9 cellular contexts compared by ENCODE assay signal in the genomic region with DNA sequence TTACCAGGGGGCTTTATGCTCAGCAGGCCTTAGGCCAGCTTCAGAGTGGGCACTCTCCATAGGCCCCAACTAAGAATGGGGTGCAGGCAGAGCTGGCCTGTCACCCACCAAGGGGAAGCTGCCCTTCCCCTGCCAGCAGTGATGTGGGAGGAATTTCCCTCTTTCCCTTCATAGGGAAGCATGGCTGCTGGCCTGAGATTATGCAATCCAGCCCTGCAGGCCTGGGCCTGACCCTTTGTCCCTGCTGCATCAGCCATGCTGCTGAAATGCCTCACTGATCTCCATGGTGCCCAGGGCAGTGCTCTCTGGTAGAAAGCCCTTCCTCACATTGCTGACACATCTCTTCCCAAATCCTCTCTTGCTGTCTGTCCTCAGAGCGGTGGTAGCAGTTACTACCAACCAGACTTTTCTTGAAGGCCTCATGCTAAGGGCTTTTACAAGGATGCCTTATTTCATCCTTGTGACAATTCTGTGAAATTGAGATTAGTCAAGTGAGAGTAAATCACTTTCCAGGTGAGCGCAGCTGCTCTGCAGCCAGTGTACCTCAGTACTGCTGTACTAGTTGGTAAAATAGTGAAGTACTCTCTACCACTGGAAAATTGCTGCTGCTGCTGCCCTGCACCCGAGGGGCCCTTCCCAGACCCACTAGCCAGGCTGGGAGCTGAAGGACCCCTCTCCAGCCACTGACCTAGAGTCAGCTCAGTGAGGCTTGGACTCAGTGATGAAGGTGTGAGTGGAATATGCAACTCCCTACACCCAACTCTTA. TPM values are rescaled to one million over a fixed set of nuclear protein-coding genes. Genes with fewer than 3 reads are reported as not detected.
A peak's percentile ranks its signal among the peaks of the same experiment; 100 is the strongest.
DNase-seq lines count a peak whose midpoint lies in the region; ATAC-seq, FAIRE-seq and TF ChIP-seq lines count a peak whose summit lies in the region.
"Had no signal": no experiment of that assay in that cellular context is flagged by ENCODE, and none has a peak within 500 bp of the region (broad histone marks: within the 10 kb centered on the region; RNA-seq: fewer than 3 reads in every experiment).

No MANE protein-coding gene starts in this region.

- CTCF ChIA-PET in HepG2 (lab: Yijun Ruan, JAX; ENCODE audit: low intra/inter-chr PET ratio, low total read pairs) = no interaction called here

- H3K9me3 ChIP-seq in HepG2 (ENCODE audit: low read length) (no peaks in the 10 kb centered on the region), subcutaneous abdominal adipose tissue (ENCODE audit: control insufficient read depth in 5 of 5, low read length in 5 of 5) (no peaks in the 10 kb centered on the region)

- intact Hi-C loops in dorsolateral prefrontal cortex (cut with DNase I) = loop anchor here in 1 of 2 donors (2.0 to 5.0 kb wide), 2 partner anchors 33 to 50 kb away; a partner anchor contains a TSS
- intact Hi-C loops in HepG2 (cut with micrococcal nuclease; ENCODE audit: unreplicated experiment) = no loop called here

- H4K20me1 ChIP-seq in HepG2 (ENCODE audit: insufficient read depth, low read length) = no peaks in the 10 kb centered on the region

- ATAC-seq in HepG2 (peak; percentile 91), GM18502 (IDR thresholded peaks at IDR 0.05; ENCODE audit: poor library complexity, unreplicated experiment) (no peak), GM18868 (IDR thresholded peaks at IDR 0.05; ENCODE audit: unreplicated experiment) (no peak)

- no peak for TF ChIP-seq POLR2A in HepG2 (IDR thresholded peaks at IDR 0.05; ENCODE audit: insufficient read depth in 1 of 2, low read depth in 2 of 2, low read length in 2 of 2)

- no TSS peak for BruUV-seq in HepG2 (replicated peaks; lab: Mats Ljungman, UMichigan)

- no peak for TF ChIP-seq RAD21 in HepG2 (CRISPR knock-in tag; IDR thresholded peaks at IDR 0.05)

- H3K36me3 ChIP-seq in HepG2 (replicated peaks in 1 of 2; ENCODE audit: control insufficient read depth in 1 of 2, insufficient read depth in 2 of 2, low read length in 2 of 2) = peaks cover 1 to 3% of the 10 kb centered on the region in 2 experiments; a peak in 1 of 5 replicates
- H3K36me3 ChIP-seq in subcutaneous abdominal adipose tissue (ENCODE audit: control insufficient read depth in 5 of 5, insufficient read depth in 5 of 5, low read length in 5 of 5) = peaks cover 5 to 18% (median 12%) of the 10 kb centered on the region in 5 donors

- peak; percentile 43 for DNase-seq in HuH-7.5 (ENCODE audit: low spot score)
- DNase-seq in dorsolateral prefrontal cortex = peak in 5 of 10 donors; percentile 53 to 70 (median 62)
- peak; percentile 49 for DNase-seq in HepG2 (ENCODE audit: low spot score)
- DNase-seq in frontal cortex (ENCODE audit: low spot score in 2 of 2) = no peak
- no peak for DNase-seq in activated T-cell treated with anti-CD3 and anti-CD28 coated beads, Interleukin-2, amount 50 U/mL, for 48 hours

- 86% methylated on average over 2 of the region's 3 CpGs for WGBS in HepG2 (ENCODE audit: low lambda C conversion rate)

- TF ChIP-seq CTCF in dorsolateral prefrontal cortex (IDR thresholded peaks at IDR 0.05 in 54 of 56, conservative IDR thresholded peaks at IDR 0.05 in 2 of 56; ENCODE audit: low read depth in 1 of 56, partially characterized antibody in 56 of 56) (peak in 1 of 56 donors; percentile 16), HepG2 (CRISPR knock-in tag; IDR thresholded peaks at IDR 0.05) (no peak)

- no peak overlapping the region for H3K4me2 ChIP-seq in HepG2 (ENCODE audit: low read depth, low read length)

- no peak overlapping the region for H2AFZ ChIP-seq in HepG2 (ENCODE audit: low read length)

- no peaks in the 10 kb centered on the region for H3K79me2 ChIP-seq in HepG2 (ENCODE audit: insufficient read depth, low read length)

- TF ChIP-seq EP300 in HepG2 (IDR thresholded peaks at IDR 0.05; ENCODE audit: low read depth in 2 of 2, low read length in 2 of 2) (no peak), HepG2 (CRISPR knock-in tag; IDR thresholded peaks at IDR 0.05; ENCODE audit: borderline replicate concordance) (no peak)

- peak overlapping the region; percentile 52 to 99 (median 94) for H3K27ac ChIP-seq in dorsolateral prefrontal cortex
- H3K27ac ChIP-seq in HepG2 (ENCODE audit: extremely low read length, insufficient read depth, low read length) = no peak overlapping the region
- peak overlapping the region; percentile 91 for H3K27ac ChIP-seq in subcutaneous abdominal adipose tissue (ENCODE audit: low read depth, low read length)

- H3K27me3 ChIP-seq in dorsolateral prefrontal cortex = no peaks in the 10 kb centered on the region
- H3K27me3 ChIP-seq in HepG2 (ENCODE audit: control insufficient read depth in 1 of 2, insufficient read depth in 2 of 2, low read length in 2 of 2) = no peaks in the 10 kb centered on the region
- H3K27me3 ChIP-seq in subcutaneous abdominal adipose tissue (ENCODE audit: control insufficient read depth in 5 of 5, insufficient read depth in 4 of 5, low read length in 5 of 5) = no peaks in the 10 kb centered on the region

- H3K9ac ChIP-seq in HepG2 (ENCODE audit: insufficient read depth, low read depth, low read length) (no peak overlapping the region), subcutaneous abdominal adipose tissue (ENCODE audit: low read length in 5 of 5) (peak overlapping the region; percentile 44 to 78 (median 68))

- POLR2A ChIA-PET in HepG2 (lab: Yijun Ruan, JAX) = no interaction called here

- in situ Hi-C loops in HepG2 (cut with HindIII; ENCODE audit: extremely low pct_ligation_motif_present, low pct_unique_long_range_greater_than_20kb) = no loop called here

- H3K4me3 ChIP-seq in dorsolateral prefrontal cortex (peak overlapping the region in 8 of 59 donors; percentile 1 to 39 (median 12)), HepG2 (replicated peaks in 1 of 3; ENCODE audit: insufficient read depth in 1 of 3, low read depth in 2 of 3, low read length in 3 of 3) (no peak overlapping the region), subcutaneous abdominal adipose tissue (ENCODE audit: low read depth in 1 of 5, low read length in 5 of 5) (no peak overlapping the region)

- H3K4me1 ChIP-seq in HepG2 (ENCODE audit: insufficient read depth, low read length) (peaks cover 32% of the 10 kb centered on the region), subcutaneous abdominal adipose tissue (ENCODE audit: control insufficient read depth in 5 of 5, insufficient read depth in 5 of 5, low read length in 5 of 5) (peaks cover 10 to 47% (median 41%) of the 10 kb centered on the region in 5 donors)

- peak; percentile 64 for FAIRE-seq in HepG2 (lab: Jason Lieb, UNC)
- no peak for FAIRE-seq in frontal cortex (lab: Jason Lieb, UNC)
- FAIRE-seq: GM18507 had no signal

RNA-seq across cellular contexts. Expression of a gene that starts 33.8 kb away (rescaled TPM):
- 100 to 1,000 TPM in 118 of 120 experiments, 10 to 100 TPM in 2; 92.4 to 559 (median 198) TPM for total RNA-seq in dorsolateral prefrontal cortex
- 36.2 TPM in 2 replicates for total RNA-seq in HepG2 (2016; rRNA removed; fragmentation: Illumina TruSeq; extraction: Trizol)
- 30.3 and 31.5 TPM in 2 replicates for total RNA-seq in HepG2 (2016; cell fraction: cytosol; rRNA removed; fragmentation: Illumina TruSeq; extraction: Trizol; ENCODE audit: low read depth)
- total RNA-seq in HepG2 (2016; cell fraction: insoluble cytoplasmic fraction; rRNA removed; fragmentation: Illumina TruSeq; extraction: Trizol) = 27.7 and 30.0 TPM in 2 replicates
- 59.3 and 62.6 TPM in 2 replicates for total RNA-seq in HepG2 (2016; cell fraction: membrane; rRNA removed; fragmentation: Illumina TruSeq; extraction: Trizol)
- total RNA-seq in HepG2 (2016; cell fraction: nucleus; rRNA removed; fragmentation: Illumina TruSeq; extraction: Trizol) = 24.4 and 32.5 TPM in 2 replicates
- 8.8 and 8.9 TPM in 2 replicates for polyA plus RNA-seq in HepG2 (2011; rRNA removed)
- 7.2 and 8.0 TPM in 2 replicates for polyA plus RNA-seq in HepG2 (2011; cell fraction: cytosol; rRNA removed)
- polyA plus RNA-seq in HepG2 (2011; cell fraction: nucleus; rRNA removed) = 8.6 and 8.8 TPM in 2 replicates
- polyA plus RNA-seq in HepG2 (2012) = 4.2 and 4.6 TPM in 2 replicates
- polyA plus RNA-seq in HepG2 (2016; cell fraction: cytosol; fragmentation: Illumina TruSeq; extraction: Trizol; ENCODE audit: low read depth) = 31.3 and 40.9 TPM in 2 replicates
- polyA plus RNA-seq in HepG2 (2016; cell fraction: insoluble cytoplasmic fraction; fragmentation: Illumina TruSeq; extraction: Trizol; ENCODE audit: low read depth) = 26.0 and 29.0 TPM in 2 replicates
- polyA plus RNA-seq in HepG2 (2016; cell fraction: membrane; fragmentation: Illumina TruSeq; extraction: Trizol; ENCODE audit: low read depth) = 49.8 and 50.3 TPM in 2 replicates
- 34.3 and 34.5 TPM in 2 replicates for polyA plus RNA-seq in HepG2 (2016; cell fraction: nucleus; fragmentation: Illumina TruSeq; extraction: Trizol; ENCODE audit: insufficient read depth, low read depth)
- polyA minus RNA-seq in HepG2 (2011; rRNA and poly(A)+ RNA removed; ENCODE audit: low replicate concordance) = 5.8 and 6.5 TPM in 2 replicates
- polyA minus RNA-seq in HepG2 (2011; cell fraction: cytosol; rRNA and poly(A)+ RNA removed) = 5.4 and 5.8 TPM in 2 replicates
- 5.0 and 8.8 TPM in 2 replicates for polyA minus RNA-seq in HepG2 (2011; cell fraction: nucleus; rRNA and poly(A)+ RNA removed)
- 66.0 TPM for total RNA-seq in frontal cortex

RNA-seq across cellular contexts. Expression of a gene that starts 52.3 kb away (rescaled TPM):
- total RNA-seq in dorsolateral prefrontal cortex = 10 to 100 TPM in 119 of 120 experiments, 1 to 10 TPM in 1; 9.6 to 48.4 (median 21.3) TPM
- 0.79 and 4.1 TPM in 2 replicates for total RNA-seq in HepG2 (2016; rRNA removed; fragmentation: Illumina TruSeq; extraction: Trizol)
- total RNA-seq in HepG2 (2016; cell fraction: cytosol; rRNA removed; fragmentation: Illumina TruSeq; extraction: Trizol; ENCODE audit: low read depth) = 0.88 and 0.91 TPM in 2 replicates
- 0.65 and 3.4 TPM in 2 replicates for total RNA-seq in HepG2 (2016; cell fraction: insoluble cytoplasmic fraction; rRNA removed; fragmentation: Illumina TruSeq; extraction: Trizol)
- total RNA-seq in HepG2 (2016; cell fraction: membrane; rRNA removed; fragmentation: Illumina TruSeq; extraction: Trizol) = 0.71 and 0.86 TPM in 2 replicates
- 9.2 TPM in 2 replicates for total RNA-seq in HepG2 (2016; cell fraction: nucleus; rRNA removed; fragmentation: Illumina TruSeq; extraction: Trizol)
- polyA plus RNA-seq in HepG2 (2011; rRNA removed) = 1.5 and 1.6 TPM in 2 replicates
- 0.51 and 0.70 TPM in 2 replicates for polyA plus RNA-seq in HepG2 (2011; cell fraction: cytosol; rRNA removed)
- polyA plus RNA-seq in HepG2 (2011; cell fraction: nucleus; rRNA removed) = 8.2 and 9.2 TPM in 2 replicates
- 0.83 and 1.4 TPM in 2 replicates for polyA plus RNA-seq in HepG2 (2012)
- 0.17 and 0.22 TPM in 2 replicates for polyA plus RNA-seq in HepG2 (2016; cell fraction: cytosol; fragmentation: Illumina TruSeq; extraction: Trizol; ENCODE audit: low read depth)
- 0.66 and 1.0 TPM in 2 replicates for polyA plus RNA-seq in HepG2 (2016; cell fraction: insoluble cytoplasmic fraction; fragmentation: Illumina TruSeq; extraction: Trizol; ENCODE audit: low read depth)
- polyA plus RNA-seq in HepG2 (2016; cell fraction: membrane; fragmentation: Illumina TruSeq; extraction: Trizol; ENCODE audit: low read depth) = 0.15 and 0.33 TPM in 2 replicates
- polyA plus RNA-seq in HepG2 (2016; cell fraction: nucleus; fragmentation: Illumina TruSeq; extraction: Trizol; ENCODE audit: insufficient read depth, low read depth) = 12.9 and 13.1 TPM in 2 replicates
- polyA minus RNA-seq in HepG2 (2011; rRNA and poly(A)+ RNA removed; ENCODE audit: low replicate concordance) = 2.1 TPM in 2 replicates
- 0.35 and 1.2 TPM in 2 replicates for polyA minus RNA-seq in HepG2 (2011; cell fraction: cytosol; rRNA and poly(A)+ RNA removed)
- 9.0 and 11.3 TPM in 2 replicates for polyA minus RNA-seq in HepG2 (2011; cell fraction: nucleus; rRNA and poly(A)+ RNA removed)
- 0.41 TPM for total RNA-seq in frontal cortex

RNA-seq across cellular contexts. Expression of a gene that starts 52.5 kb away (rescaled TPM):
- total RNA-seq in dorsolateral prefrontal cortex (10 to 100 TPM in 117 of 120 experiments, 1 to 10 TPM in 3; 7.8 to 32.2 (median 17.3) TPM), HepG2 (2016; rRNA removed; fragmentation: Illumina TruSeq; extraction: Trizol) (not detected in 2 replicates), frontal cortex (1.6 TPM)
- total RNA-seq in HepG2 (2016; cell fraction: cytosol; rRNA removed; fragmentation: Illumina TruSeq; extraction: Trizol; ENCODE audit: low read depth) = not detected in 2 replicates
- total RNA-seq in HepG2 (2016; cell fraction: insoluble cytoplasmic fraction; rRNA removed; fragmentation: Illumina TruSeq; extraction: Trizol) = not detected in 2 replicates
- total RNA-seq in HepG2 (2016; cell fraction: membrane; rRNA removed; fragmentation: Illumina TruSeq; extraction: Trizol) = 0.28 TPM in 1 of 2 replicates, not detected in the other
- not detected in 2 replicates for total RNA-seq in HepG2 (2016; cell fraction: nucleus; rRNA removed; fragmentation: Illumina TruSeq; extraction: Trizol)
- not detected in 2 replicates for polyA plus RNA-seq in HepG2 (2011; rRNA removed)
- polyA plus RNA-seq in HepG2 (2011; cell fraction: cytosol; rRNA removed) = not detected in 2 replicates
- polyA plus RNA-seq in HepG2 (2011; cell fraction: nucleus; rRNA removed) = not detected in 2 replicates
- polyA plus RNA-seq in HepG2 (2012) = 0.37 and 0.50 TPM in 2 replicates
- polyA plus RNA-seq in HepG2 (2016; cell fraction: cytosol; fragmentation: Illumina TruSeq; extraction: Trizol; ENCODE audit: low read depth) = not detected in 2 replicates
- polyA plus RNA-seq in HepG2 (2016; cell fraction: insoluble cytoplasmic fraction; fragmentation: Illumina TruSeq; extraction: Trizol; ENCODE audit: low read depth) = not detected in 2 replicates
- not detected in 2 replicates for polyA plus RNA-seq in HepG2 (2016; cell fraction: membrane; fragmentation: Illumina TruSeq; extraction: Trizol; ENCODE audit: low read depth)
- polyA plus RNA-seq in HepG2 (2016; cell fraction: nucleus; fragmentation: Illumina TruSeq; extraction: Trizol; ENCODE audit: insufficient read depth, low read depth) = not detected in 2 replicates
- polyA minus RNA-seq in HepG2 (2011; rRNA and poly(A)+ RNA removed; ENCODE audit: low replicate concordance) = not detected in 2 replicates
- polyA minus RNA-seq in HepG2 (2011; cell fraction: cytosol; rRNA and poly(A)+ RNA removed) = not detected in 2 replicates
- polyA minus RNA-seq in HepG2 (2011; cell fraction: nucleus; rRNA and poly(A)+ RNA removed) = 0.26 and 0.37 TPM in 2 replicates

Comparison
In these comparisons a context has a peak if more than half of its experiments do, and no peak if none do; other contexts are left out.
1. DNase-seq: peak in HuH-7.5 (single experiment) and HepG2 (single experiment); none in frontal cortex (0 of 2) and activated T-cell treated with anti-CD3 and anti-CD28 coated beads, Interleukin-2, amount 50 U/mL, for 48 hours (0 of 2).